ENCODE assay signal across 24 cellular contexts in genomic region chr3:42351221-42351620, GRCh38. TPM values are rescaled to one million over a fixed set of nuclear protein-coding genes. Genes with fewer than 3 reads are reported as not detected.
DNase-seq lines count a peak whose midpoint lies in the region; TF ChIP-seq lines count a peak whose summit lies in the region.
"Had no signal": no experiment of that assay in that cellular context is flagged by ENCODE, and none has a peak within 500 bp of the region (broad histone marks: within the 10 kb centered on the region; RNA-seq: fewer than 3 reads in every experiment).

No MANE protein-coding gene starts in this region.

- TF ChIP-seq EP300 in esophagus muscularis mucosa (IDR thresholded peaks at IDR 0.05) (no peak), transverse colon (IDR thresholded peaks at IDR 0.05; ENCODE audit: low read depth) (no peak)

- in situ Hi-C loops in transverse colon (cut with MboI; ENCODE audit: low pct_ligation_motif_present in 1 of 4, low pct_unique_long_range_greater_than_20kb in 1 of 4, low sequenced_read_pairs in 3 of 4), result no loop called here

- H3K4me3 ChIP-seq in AG09309 (ENCODE audit: control insufficient read depth, low read depth, low read length), result no peak overlapping the region
- no peak overlapping the region for H3K4me3 ChIP-seq in choroid plexus epithelial cell (ENCODE audit: low read depth, low read length)
- H3K4me3 ChIP-seq in esophagus muscularis mucosa, result no peak overlapping the region
- no peak overlapping the region for H3K4me3 ChIP-seq in transverse colon
- H3K4me3 ChIP-seq: breast epithelium, GM12878, SJSA1, thyroid gland had no signal

- H3K36me3 ChIP-seq in esophagus muscularis mucosa, result no peaks in the 10 kb centered on the region
- no peaks in the 10 kb centered on the region for H3K36me3 ChIP-seq in transverse colon
- H3K36me3 ChIP-seq: breast epithelium, SJSA1, thyroid gland had no signal

- H3K9me3 ChIP-seq in esophagus muscularis mucosa (peaks cover 0 to 3% (median 0%) of the 10 kb centered on the region in 4 donors), transverse colon (no peaks in the 10 kb centered on the region)
- H3K9me3 ChIP-seq: SJSA1, thyroid gland had no signal

- peak; percentile 3 for DNase-seq in AG09309 (ENCODE audit: low read depth)
- DNase-seq in HS-27A (ENCODE audit: low read depth), result peak; percentile 36
- DNase-seq in choroid plexus epithelial cell (ENCODE audit: low read depth), result peak; percentile 60
- DNase-seq in myocyte (ENCODE audit: low read depth), result peak; percentile 39
- no peak for DNase-seq in HEK293T (ENCODE audit: extremely low spot score)
- DNase-seq in esophagus muscularis mucosa (ENCODE audit: extremely low spot score), result no peak
- no peak for DNase-seq in GDM1 (lab: John Stamatoyannopoulos, UW)
- DNase-seq in transverse colon, result no peak
- DNase-seq: ACHN; activated B cell treated with CpG ODN at 0.5 μM for 24 hours; activated CD8-positive, alpha-beta T cell treated with anti-CD3 and anti-CD28 coated beads, Interleukin-2, amount 10 ng/mL, durations not matched to agents 7 days and 5 days; activated T-cell treated with anti-CD3 and anti-CD28 coated beads, Interleukin-2, amount 50 U/mL, for 72 hours; foreskin keratinocyte; NCI-H1436 treated with DMSO at 0.1 percent for 48 hours; NCI-H774; PC-3; thyroid gland had no signal

- no peaks in the 10 kb centered on the region for H3K4me1 ChIP-seq in esophagus muscularis mucosa
- no peaks in the 10 kb centered on the region for H3K4me1 ChIP-seq in transverse colon
- H3K4me1 ChIP-seq: breast epithelium, foreskin keratinocyte, SJSA1, thyroid gland had no signal

- 13% methylated on average over 2 of the region's 2 CpGs for WGBS in esophagus muscularis mucosa
- 40 to 78% methylated on average over 2 of the region's 2 CpGs for WGBS in transverse colon (ENCODE audit: low coverage in 1 of 2), 2 donors

- TF ChIP-seq CTCF in AG09309 (IDR thresholded peaks at IDR 0.05; ENCODE audit: control insufficient read depth, insufficient read depth, low read depth, low read length, missing control alignments), result no peak
- TF ChIP-seq CTCF in choroid plexus epithelial cell (conservative IDR thresholded peaks at IDR 0.05; ENCODE audit: low read depth, low read length), result no peak
- TF ChIP-seq CTCF in esophagus muscularis mucosa (IDR thresholded peaks at IDR 0.05), result no peak
- TF ChIP-seq CTCF in transverse colon (IDR thresholded peaks at IDR 0.05), result no peak

- intact Hi-C loops in esophagus muscularis mucosa (cut with DNase I), result no loop called here
- intact Hi-C loops in transverse colon (cut with DNase I; ENCODE audit: low total_unique reads), result no loop called here

- H3K27ac ChIP-seq in esophagus muscularis mucosa (replicated peaks in 1 of 4) (no peak overlapping the region), transverse colon (no peak overlapping the region)
- H3K27ac ChIP-seq: breast epithelium, foreskin keratinocyte, SJSA1, thyroid gland had no signal

- CTCF ChIA-PET in HEK293T (lab: Yijun Ruan, JAX), result no interaction called here

- H3K27me3 ChIP-seq in esophagus muscularis mucosa (no peaks in the 10 kb centered on the region), transverse colon (no peaks in the 10 kb centered on the region)
- H3K27me3 ChIP-seq: breast epithelium, SJSA1, thyroid gland had no signal

- POLR2A ChIA-PET in HEK293T (lab: Yijun Ruan, JAX), result no interaction called here

- no peak for TF ChIP-seq POLR2A in esophagus muscularis mucosa (IDR thresholded peaks at IDR 0.05; ENCODE audit: low read depth)
- TF ChIP-seq POLR2A in transverse colon (IDR thresholded peaks at IDR 0.05), result no peak

TF ChIP-seq in HEK293T, 16 proteins besides CTCF, POLR2A, EP300 and RAD21:
- TF ChIP-seq ARNT (IDR thresholded peaks at IDR 0.05), result no peak
- no peak for TF ChIP-seq FOXA1 (IDR thresholded peaks at IDR 0.05)
- TF ChIP-seq SUZ12 (IDR thresholded peaks at IDR 0.05), result no peak
- no peak for TF ChIP-seq FOXM1 (IDR thresholded peaks at IDR 0.05; ENCODE audit: borderline replicate concordance)
- no peak for TF ChIP-seq ELF4 (IDR thresholded peaks at IDR 0.05)
- TF ChIP-seq CTBP1 (IDR thresholded peaks at IDR 0.05; ENCODE audit: borderline replicate concordance), result no peak
- TF ChIP-seq ZNF384 (IDR thresholded peaks at IDR 0.05), result no peak
- no peak for TF ChIP-seq BHLHE40 (IDR thresholded peaks at IDR 0.05; ENCODE audit: borderline replicate concordance)
- TF ChIP-seq LEF1 (IDR thresholded peaks at IDR 0.05; ENCODE audit: borderline replicate concordance), result no peak
TF ChIP-seq in HEK293T: peak in this region for 0.

RNA-seq across cellular contexts. Expression of gene LYZL4, which starts 59.2 kb away (rescaled TPM):
- not detected in 2 replicates for total RNA-seq in myocyte
- polyA plus RNA-seq in myocyte (2012), result not detected
- total RNA-seq in esophagus muscularis mucosa, result not detected
- total RNA-seq in transverse colon, result not detected
- total RNA-seq: activated B cell treated with CpG ODN at 0.5 μM for 24 hours; activated CD8-positive, alpha-beta T cell treated with anti-CD3 and anti-CD28 coated beads, Interleukin-2, amount 10 ng/mL, durations not matched to agents 7 days and 5 days; activated T-cell treated with anti-CD3 and anti-CD28 coated beads, Interleukin-2, amount 50 U/mL, for 72 hours; breast epithelium; foreskin keratinocyte; HT1080; mesenteric fat pad; PC-3; SJSA1; T-helper 2 cell treated with Interferon-gamma antibody and Interleukin-4, amounts not matched to agents 100 ng/mL and 5 ng/mL, for 36 hours; thyroid gland had no signal
- polyA plus RNA-seq: foreskin keratinocyte, neural cell had no signal

Comparison
In these comparisons a context has a peak if more than half of its experiments do, and no peak if none do; other contexts are left out.
1. DNase-seq: peak in AG09309 (single experiment), HS-27A (single experiment), choroid plexus epithelial cell (single experiment) and myocyte (single experiment); none in HEK293T (single experiment), esophagus muscularis mucosa (single experiment), GDM1 (single experiment) and transverse colon (single experiment).